8 cellular contexts compared by ENCODE assay signal in genomic region chr2:130342020-130342532, GRCh38. TPM values are rescaled to one million over a fixed set of nuclear protein-coding genes. Genes with fewer than 3 reads are reported as not detected.
DNase-seq lines count a peak whose midpoint lies in the region; ATAC-seq, FAIRE-seq and TF ChIP-seq lines count a peak whose summit lies in the region.

No MANE protein-coding gene starts in this region.

- H3K36me3 ChIP-seq in bronchial epithelial cell (ENCODE audit: control insufficient read depth, insufficient read depth, low read length): peaks cover 18% of the 10 kb centered on the region

- H3K4me3 ChIP-seq in WI38 (ENCODE audit: low read depth, low read length): peak overlapping the region; percentile 72
- peak overlapping the region; percentile 84 for H3K4me3 ChIP-seq in bronchial epithelial cell (ENCODE audit: low read depth, low read length)

- ATAC-seq in GM18909 (IDR thresholded peaks at IDR 0.05; ENCODE audit: poor library complexity, unreplicated experiment) (peak; percentile 82), HG03159 (IDR thresholded peaks at IDR 0.05; ENCODE audit: unreplicated experiment) (peak; percentile 75)

- DNase-seq in AG08395 (ENCODE audit: low spot score): peak; percentile 95
- DNase-seq in NCI-H2227 (lab: John Stamatoyannopoulos, UW; ENCODE audit: unreplicated experiment): peak; percentile 96
- DNase-seq in bronchial epithelial cell (ENCODE audit: low read depth): peak; percentile 93
- DNase-seq in iPS-NIHi7 (ENCODE audit: extremely low spot score): peak; percentile 92
- peak; percentile 81 for DNase-seq in smooth muscle cell of the brain vasculature (ENCODE audit: low read depth, low spot score)

- FAIRE-seq in bronchial epithelial cell (lab: Jason Lieb, UNC): no peak

- H3K27me3 ChIP-seq in bronchial epithelial cell (ENCODE audit: control insufficient read depth, insufficient read depth, low read length): no peaks in the 10 kb centered on the region

- TF ChIP-seq CTCF in WI38 (IDR thresholded peaks at IDR 0.05; ENCODE audit: low read depth, low read length) (no peak), bronchial epithelial cell (IDR thresholded peaks at IDR 0.05; ENCODE audit: insufficient read depth, low read length, severe bottlenecking) (no peak)

RNA-seq across cellular contexts. Expression of gene IMP4, which starts 0.6 kb away (rescaled TPM):
- 145 and 173 TPM in 2 replicates for total RNA-seq in bronchial epithelial cell

RNA-seq across cellular contexts. Expression of gene PTPN18, which starts 13.8 kb away (rescaled TPM):
- total RNA-seq in bronchial epithelial cell: 12.7 and 14.5 TPM in 2 replicates

Comparison
In these comparisons a context has a peak if more than half of its experiments do, and no peak if none do; other contexts are left out.
1. Peak in every context shown above with its lines: DNase-seq, ATAC-seq and H3K4me3 ChIP-seq.